In genomic region chr22:30634477-30635233, GRCh38 we compare ENCODE assay signal across 8 cellular contexts. TPM values are rescaled to one million over a fixed set of nuclear protein-coding genes. Genes with fewer than 3 reads are reported as not detected.
A peak's percentile ranks its signal among the peaks of the same experiment; 100 is the strongest.
DNase-seq lines count a peak whose midpoint lies in the region; ATAC-seq and TF ChIP-seq lines count a peak whose summit lies in the region.

No MANE protein-coding gene starts in this region.

- H3K27ac ChIP-seq in RWPE1: peak overlapping the region; percentile 85

- peak overlapping the region; percentile 62 for H3K4me3 Mint-ChIP-seq in nephron progenitor cell

- H3K4me1 Mint-ChIP-seq in nephron progenitor cell: peaks cover 15% of the 10 kb centered on the region

- DNase-seq in Daoy (ENCODE audit: low read depth): peak; percentile 89
- DNase-seq in LHCN-M2 (ENCODE audit: low read depth): peak; percentile 88
- peak; percentile 85 for DNase-seq in RWPE1 (ENCODE audit: low spot score)
- DNase-seq in activated T-helper 9 cell treated with anti-CD3 and anti-CD28 coated beads, Interleukin-2, amount 50 U/mL, for 16 hours (ENCODE audit: low read depth): peak; percentile 88
- DNase-seq in fibroblast of the conjunctiva (ENCODE audit: low read depth): peak; percentile 87
- peak; percentile 93 for DNase-seq in nephron progenitor cell
- DNase-seq in stimulated activated naive CD8-positive, alpha-beta T cell treated with anti-CD3 and anti-CD28 coated beads, Interleukin-15, Interleukin-2, amounts not matched to agents 100 U/mL and 50 U/mL, for 24 hours: peak; percentile 93

- H3K9me3 Mint-ChIP-seq in nephron progenitor cell: peaks cover 10% of the 10 kb centered on the region

- H3K27me3 Mint-ChIP-seq in nephron progenitor cell (ENCODE audit: low read depth, poor library complexity): peaks cover 2% of the 10 kb centered on the region

- no peaks in the 10 kb centered on the region for H3K36me3 Mint-ChIP-seq in nephron progenitor cell (ENCODE audit: low read depth)

- H3K27ac Mint-ChIP-seq in nephron progenitor cell: no peak overlapping the region

- TF ChIP-seq CTCF in RWPE1 (conservative IDR thresholded peaks at IDR 0.05; ENCODE audit: low read depth) (peak; percentile 88), nephron progenitor cell (IDR thresholded peaks at IDR 0.05) (peak; percentile 95)

- peak; percentile 39 for ATAC-seq in GM21786 (IDR thresholded peaks at IDR 0.05; ENCODE audit: unreplicated experiment)
- ATAC-seq in stimulated activated naive CD8-positive, alpha-beta T cell treated with anti-CD3 and anti-CD28 coated beads, Interleukin-15, Interleukin-2, amounts not matched to agents 100 U/mL and 50 U/mL, for 24 hours: peak; percentile 70

- POLR2A ChIA-PET in RWPE1 (lab: Yijun Ruan, JAX; ENCODE audit: low non-redundant PET): no interaction called here

- CTCF ChIA-PET in RWPE1 (lab: Yijun Ruan, JAX): interaction anchor here (0.6 to 4.0 kb wide), 7 partner anchors 10 to 121 kb away, joined by 3 to 33 read pairs (median 4); partner anchors contain the start of genes PES1 and TCN2

RNA-seq across cellular contexts. Expression of gene SLC35E4, which starts 0.9 kb away (rescaled TPM):
- total RNA-seq in Daoy (2014; rRNA removed; shearing (Covaris generic)): 8.2 and 11.4 TPM in 2 replicates
- 40.2 and 42.6 TPM in 2 replicates for total RNA-seq in LHCN-M2 (2014; rRNA removed)
- 8.2 TPM for polyA plus RNA-seq in LHCN-M2 (2012)

RNA-seq across cellular contexts. Expression of gene TCN2, which starts 27.7 kb away (rescaled TPM):
- total RNA-seq in Daoy (2014; rRNA removed; shearing (Covaris generic)): 0.12 and 2.0 TPM in 2 replicates
- total RNA-seq in LHCN-M2 (2014; rRNA removed): 13.1 and 26.6 TPM in 2 replicates
- polyA plus RNA-seq in LHCN-M2 (2012): 13.2 TPM

RNA-seq across cellular contexts. Expression of gene DUSP18, which starts 33.0 kb away (rescaled TPM):
- 4.3 and 7.0 TPM in 2 replicates for total RNA-seq in Daoy (2014; rRNA removed; shearing (Covaris generic))
- 6.8 and 11.9 TPM in 2 replicates for total RNA-seq in LHCN-M2 (2014; rRNA removed)
- polyA plus RNA-seq in LHCN-M2 (2012): 6.5 TPM

RNA-seq across cellular contexts. Expression of gene PES1, which starts 42.9 kb away (rescaled TPM):
- total RNA-seq in Daoy (2014; rRNA removed; shearing (Covaris generic)): 162 and 172 TPM in 2 replicates
- total RNA-seq in LHCN-M2 (2014; rRNA removed): 98.0 and 112 TPM in 2 replicates
- 77.2 TPM for polyA plus RNA-seq in LHCN-M2 (2012)

Comparison
In these comparisons a context has a peak if more than half of its experiments do, and no peak if none do; other contexts are left out.
1. Peak in every context shown above with its lines: DNase-seq, ATAC-seq and H3K27ac ChIP-seq.